Comparison of ENCODE assay signal across 11 cellular contexts in the genomic region with DNA sequence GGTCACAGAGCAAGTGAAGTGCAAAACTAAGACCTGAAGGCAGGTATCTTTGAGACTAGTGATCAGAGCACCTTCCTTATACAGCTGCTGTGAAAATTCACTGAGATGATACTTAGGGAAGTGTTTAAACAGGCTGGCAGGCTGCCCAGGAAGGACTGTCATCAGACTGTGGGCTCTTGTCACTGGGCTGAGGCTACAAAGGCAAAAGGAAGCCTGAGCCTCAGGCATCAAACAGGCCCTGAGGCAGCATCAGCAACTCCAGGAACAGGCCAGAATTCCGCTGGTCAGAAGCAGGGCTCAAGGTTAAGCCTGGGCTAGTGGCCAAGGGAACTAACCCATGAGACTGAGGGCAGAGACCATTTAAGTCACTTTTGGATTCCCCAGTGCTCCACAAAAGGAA. TPM values are rescaled to one million over a fixed set of nuclear protein-coding genes. Genes with fewer than 3 reads are reported as not detected.
DNase-seq lines count a peak whose midpoint lies in the region; ATAC-seq and TF ChIP-seq lines count a peak whose summit lies in the region.
"Had no signal": no experiment of that assay in that cellular context is flagged by ENCODE, and none has a peak within 500 bp of the region (broad histone marks: within the 10 kb centered on the region; RNA-seq: fewer than 3 reads in every experiment).

No MANE protein-coding gene starts in this region.

- H3K4me1 Mint-ChIP-seq in Calu3 (ENCODE audit: low read depth, unreplicated experiment) (peaks cover 35% of the 10 kb centered on the region), MCF 10A (ENCODE audit: insufficient read depth, unreplicated experiment) (no peaks in the 10 kb centered on the region)
- H3K4me1 Mint-ChIP-seq: central memory CD8-positive, alpha-beta T cell had no signal

- ATAC-seq in GM21717 (IDR thresholded peaks at IDR 0.05; ENCODE audit: unreplicated experiment), result no peak
- ATAC-seq: Panc1 had no signal

- TF ChIP-seq POLR2A in NB4 (IDR thresholded peaks at IDR 0.05; ENCODE audit: extremely low read depth, insufficient read length), result no peak

- CTCF ChIA-PET in Calu3 (lab: Charles Lee) (no interaction called here), MCF 10A (lab: Yijun Ruan, JAX) (interaction anchor here (0.7 to 1.2 kb wide), 2 partner anchors 70 to 113 kb away, joined by 3 to 4 read pairs; no protein-coding TSS in a partner anchor)

- no peaks in the 10 kb centered on the region for H3K27me3 Mint-ChIP-seq in Calu3 (ENCODE audit: unreplicated experiment)
- H3K27me3 Mint-ChIP-seq in MCF 10A (ENCODE audit: insufficient read depth, unreplicated experiment), result peaks cover 58% of the 10 kb centered on the region
- H3K27me3 Mint-ChIP-seq: central memory CD8-positive, alpha-beta T cell had no signal

- H3K9me3 Mint-ChIP-seq in Calu3 (ENCODE audit: low read depth, unreplicated experiment), result no peaks in the 10 kb centered on the region
- no peaks in the 10 kb centered on the region for H3K9me3 Mint-ChIP-seq in MCF 10A (ENCODE audit: unreplicated experiment)
- H3K9me3 Mint-ChIP-seq: central memory CD8-positive, alpha-beta T cell had no signal

- POLR2A ChIA-PET in MCF 10A (lab: Yijun Ruan, JAX), result interaction anchor here (1.3 kb wide), 1 partner anchor 33 kb away, joined by 4 read pairs; no protein-coding TSS in a partner anchor

- peak; percentile 63 for DNase-seq in Calu3
- DNase-seq in NB4 (ENCODE audit: low read depth), result peak; percentile 19
- peak; percentile 22 for DNase-seq in MCF 10A (ENCODE audit: unreplicated experiment)
- DNase-seq in mucosa of gallbladder (ENCODE audit: low spot score), result peak; percentile 46
- no peak for DNase-seq in activated T-cell treated with anti-CD3 and anti-CD28 coated beads, Interleukin-2, amount 50 U/mL, for 1 hour
- no peak for DNase-seq in GM19240 (ENCODE audit: insufficient read length, low spot score)
- no peak for DNase-seq in HPDE6-E6E7 (ENCODE audit: extremely low spot score)
- DNase-seq: activated CD8-positive, alpha-beta memory T cell treated with anti-CD3 and anti-CD28 coated beads, Interleukin-2, amount 50 U/mL, for 48 hours had no signal

- BruUV-seq in Calu3 (replicated peaks; lab: Mats Ljungman, UMichigan), result no TSS peak
- no TSS peak for BruUV-seq in MCF 10A (replicated peaks; lab: Mats Ljungman, UMichigan)

- H3K36me3 Mint-ChIP-seq in Calu3 (ENCODE audit: insufficient read depth, unreplicated experiment) (peaks cover 14% of the 10 kb centered on the region), MCF 10A (ENCODE audit: insufficient read depth, unreplicated experiment) (peaks cover 6% of the 10 kb centered on the region)

- H3K4me3 ChIP-seq in NB4 (ENCODE audit: low read depth, low read length), result no peak overlapping the region

- no peak overlapping the region for H3K4me3 Mint-ChIP-seq in Calu3 (ENCODE audit: low read depth, unreplicated experiment)
- no peak overlapping the region for H3K4me3 Mint-ChIP-seq in MCF 10A (ENCODE audit: unreplicated experiment)
- H3K4me3 Mint-ChIP-seq: central memory CD8-positive, alpha-beta T cell had no signal

- H3K27ac Mint-ChIP-seq in Calu3 (ENCODE audit: unreplicated experiment) (peak overlapping the region; percentile 72), MCF 10A (ENCODE audit: low read depth, unreplicated experiment) (no peak overlapping the region)

- TF ChIP-seq CTCF in Calu3 (IDR thresholded peaks at IDR 0.05; ENCODE audit: unreplicated experiment) (no peak), NB4 (IDR thresholded peaks at IDR 0.05; ENCODE audit: low read depth, low read length) (no peak), MCF 10A (IDR thresholded peaks at IDR 0.05; ENCODE audit: unreplicated experiment) (no peak)

- intact Hi-C loops in Calu3 (cut with micrococcal nuclease; ENCODE audit: unreplicated experiment), result loop anchor here (10.0 kb wide), 1 partner anchor 132 kb away; no protein-coding TSS in a partner anchor
- intact Hi-C loops in MCF 10A (cut with micrococcal nuclease), result no loop called here

RNA-seq across cellular contexts. Expression of a gene that starts 12.9 kb away (rescaled TPM):
- 45.6 and 53.8 TPM in 2 replicates for total RNA-seq in Calu3 (2022)
- 12.6 and 14.1 TPM in 2 replicates for total RNA-seq in MCF 10A (2022)
- 25.0 TPM for total RNA-seq in mucosa of gallbladder

Comparison
In these comparisons a context has a peak if more than half of its experiments do, and no peak if none do; other contexts are left out.
1. DNase-seq: peak in Calu3 (single experiment), NB4 (single experiment), MCF 10A (single experiment) and mucosa of gallbladder (single experiment); none in activated T-cell treated with anti-CD3 and anti-CD28 coated beads, Interleukin-2, amount 50 U/mL, for 1 hour (single experiment), GM19240 (single experiment) and HPDE6-E6E7 (single experiment).